9 cellular contexts compared by ENCODE assay signal in the genomic region with DNA sequence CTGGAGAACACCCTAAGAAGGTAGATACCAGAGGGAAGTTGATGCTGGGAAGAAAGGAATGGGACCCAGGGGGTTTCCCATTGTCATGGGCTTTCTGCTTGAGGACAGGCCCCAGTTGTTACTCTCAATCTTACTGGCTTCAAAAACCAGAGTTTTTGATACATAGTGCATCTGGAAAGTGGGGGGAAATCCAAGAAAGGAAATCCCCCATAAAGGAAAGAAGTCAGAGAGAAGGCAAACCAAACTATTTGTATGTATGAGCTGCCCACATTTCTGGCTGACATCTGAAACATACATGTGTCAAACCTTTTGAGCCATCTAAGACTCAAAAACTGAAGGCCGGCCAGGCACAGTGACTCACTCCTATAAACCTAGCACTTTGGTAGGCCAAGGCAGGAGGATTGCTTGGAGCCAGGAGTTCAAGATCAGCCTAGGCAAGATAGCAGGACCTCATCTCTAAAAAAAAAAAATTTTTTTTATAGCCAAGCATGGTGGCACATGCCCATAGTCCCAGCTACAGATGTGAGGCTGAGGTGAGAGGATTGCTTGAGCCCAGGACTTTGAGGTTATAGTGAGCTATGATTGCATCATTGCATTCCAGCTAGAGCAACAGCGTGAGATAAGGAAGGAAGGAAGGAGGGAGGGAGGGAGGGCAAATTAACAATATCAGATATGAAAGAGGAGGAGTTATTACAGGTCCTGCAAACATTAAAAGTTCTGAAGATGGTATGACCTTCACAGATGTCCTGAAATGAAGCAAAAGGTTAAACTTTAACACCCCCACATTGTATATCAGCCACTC. TPM values are rescaled to one million over a fixed set of nuclear protein-coding genes. Genes with fewer than 3 reads are reported as not detected.
DNase-seq lines count a peak whose midpoint lies in the region; ATAC-seq and TF ChIP-seq lines count a peak whose summit lies in the region.
"Had no signal": no experiment of that assay in that cellular context is flagged by ENCODE, and none has a peak within 500 bp of the region (broad histone marks: within the 10 kb centered on the region; RNA-seq: fewer than 3 reads in every experiment).

No MANE protein-coding gene starts in this region.

- no peak for TF ChIP-seq RAD21 in SK-N-SH (IDR thresholded peaks at IDR 0.05; ENCODE audit: low read length)

- no peaks in the 10 kb centered on the region for H3K79me2 ChIP-seq in mammary epithelial cell (ENCODE audit: insufficient read depth, low read length)
- no peaks in the 10 kb centered on the region for H3K79me2 ChIP-seq in SK-N-SH (ENCODE audit: insufficient read depth)

- no peaks in the 10 kb centered on the region for H3K9me2 ChIP-seq in SK-N-SH

- peaks cover 4% of the 10 kb centered on the region for H3F3A ChIP-seq in SK-N-SH (replicated peaks; ENCODE audit: insufficient read depth)

- H3K36me3 ChIP-seq in mammary epithelial cell (ENCODE audit: insufficient read depth, low read length) (no peaks in the 10 kb centered on the region), breast epithelium (no peaks in the 10 kb centered on the region), spleen (no peaks in the 10 kb centered on the region), SK-N-SH (replicated peaks in 1 of 2; ENCODE audit: control insufficient read depth in 1 of 2, insufficient read depth in 2 of 2, low read length in 1 of 2) (no peaks in the 10 kb centered on the region)

- H3K27me3 ChIP-seq in mammary epithelial cell (ENCODE audit: insufficient read depth, low read length) (no peaks in the 10 kb centered on the region), breast epithelium (no peaks in the 10 kb centered on the region), spleen (replicated peaks in 1 of 7) (no peaks in the 10 kb centered on the region), SK-N-SH (ENCODE audit: insufficient read depth) (no peaks in the 10 kb centered on the region)

- H3K36me3 Mint-ChIP-seq in activated T-cell treated with anti-CD3 and anti-CD28 coated beads, Interleukin-2, amount 50 U/mL, for 72 hours (ENCODE audit: insufficient read depth in 2 of 2): no peaks in the 10 kb centered on the region
- H3K36me3 Mint-ChIP-seq: CD14-positive monocyte had no signal

- H3K27ac ChIP-seq in mammary epithelial cell (ENCODE audit: insufficient read depth, low read depth, low read length): no peak overlapping the region
- no peak overlapping the region for H3K27ac ChIP-seq in breast epithelium
- no peak overlapping the region for H3K27ac ChIP-seq in spleen
- no peak overlapping the region for H3K27ac ChIP-seq in SK-N-SH (ENCODE audit: low read depth in 2 of 2, low read length in 1 of 2)

- no peaks in the 10 kb centered on the region for H3K9me3 ChIP-seq in mammary epithelial cell (replicated peaks; ENCODE audit: insufficient read depth, low read length)
- no peaks in the 10 kb centered on the region for H3K9me3 ChIP-seq in breast epithelium
- H3K9me3 ChIP-seq in spleen: no peaks in the 10 kb centered on the region
- no peaks in the 10 kb centered on the region for H3K9me3 ChIP-seq in SK-N-SH

- no peak for TF ChIP-seq EP300 in SK-N-SH (IDR thresholded peaks at IDR 0.05; ENCODE audit: borderline replicate concordance in 1 of 2, low read depth in 1 of 2, low read length in 1 of 2)

- TF ChIP-seq CTCF in mammary epithelial cell (conservative IDR thresholded peaks at IDR 0.05 in 1 of 2, IDR thresholded peaks at IDR 0.05 in 1 of 2; ENCODE audit: extremely low read depth in 1 of 2, insufficient read depth in 1 of 2, low read depth in 1 of 2, low read length in 2 of 2): no peak
- TF ChIP-seq CTCF in breast epithelium (IDR thresholded peaks at IDR 0.05): no peak
- TF ChIP-seq CTCF in spleen (IDR thresholded peaks at IDR 0.05 in 8 of 11, conservative IDR thresholded peaks at IDR 0.05 in 3 of 11): no peak
- no peak for TF ChIP-seq CTCF in SK-N-SH (IDR thresholded peaks at IDR 0.05)

- POLR2A ChIA-PET in SK-N-SH (lab: Yijun Ruan, JAX): interaction anchor here (1.0 kb wide), 1 partner anchor 23 kb away, joined by 3 read pairs; a partner anchor contains a TSS

- no peak overlapping the region for H3K9ac ChIP-seq in mammary epithelial cell (ENCODE audit: insufficient read depth, low read length)
- no peak overlapping the region for H3K9ac ChIP-seq in SK-N-SH

- CTCF ChIA-PET in mammary epithelial cell (lab: Charles Lee; ENCODE audit: low non-redundant PET) (no interaction called here), SK-N-SH (lab: Yijun Ruan, JAX) (interaction anchor here (0.7 to 2.5 kb wide), 5 partner anchors 15 to 153 kb away, joined by 3 to 13 read pairs (median 5); a partner anchor contains a TSS)

- peak overlapping the region; percentile 57 for H3K27ac Mint-ChIP-seq in activated T-cell treated with anti-CD3 and anti-CD28 coated beads, Interleukin-2, amount 50 U/mL, for 72 hours
- H3K27ac Mint-ChIP-seq in stimulated activated naive CD8-positive, alpha-beta T cell treated with anti-CD3 and anti-CD28 coated beads, Interleukin-15, amount 100 ng/mL, for 72 hours: peak overlapping the region; percentile 53 to 96

- peak; percentile 65 for ATAC-seq in HG03060 (IDR thresholded peaks at IDR 0.05; ENCODE audit: low read depth, unreplicated experiment)
- ATAC-seq in activated T-cell treated with anti-CD3 and anti-CD28 coated beads, Interleukin-2, amount 50 U/mL, for 72 hours (replicated peaks in 1 of 2): peak; percentile 96 to 97
- ATAC-seq in stimulated activated naive CD8-positive, alpha-beta T cell treated with anti-CD3 and anti-CD28 coated beads, Interleukin-15, amount 100 ng/mL, for 72 hours: peak; percentile 99

- H3K27me3 Mint-ChIP-seq in activated T-cell treated with anti-CD3 and anti-CD28 coated beads, Interleukin-2, amount 50 U/mL, for 72 hours (ENCODE audit: low read depth): peaks cover 14% of the 10 kb centered on the region
- H3K27me3 Mint-ChIP-seq in stimulated activated naive CD8-positive, alpha-beta T cell treated with anti-CD3 and anti-CD28 coated beads, Interleukin-15, amount 100 ng/mL, for 72 hours: no peaks in the 10 kb centered on the region

- no peaks in the 10 kb centered on the region for H4K20me1 ChIP-seq in mammary epithelial cell (ENCODE audit: insufficient read depth, low read length)
- H4K20me1 ChIP-seq in SK-N-SH (ENCODE audit: insufficient read depth): no peaks in the 10 kb centered on the region

- 100% methylated on average over 1 of the region's 2 CpGs for WGBS in mammary epithelial cell (ENCODE audit: low coverage, missing lambda C conversion rate)
- WGBS in spleen, 5 donors: 28 to 60% (median 46%) methylated on average over 2 of the region's 2 CpGs
- WGBS in SK-N-SH (ENCODE audit: low lambda C conversion rate): 59% methylated on average over 2 of the region's 2 CpGs

- no TSS peak for BruUV-seq in mammary epithelial cell (replicated peaks; lab: Mats Ljungman, UMichigan)

- dilution Hi-C loops in mammary epithelial cell (cut with HindIII; ENCODE audit: low sequenced_read_pairs): loop anchor here (5.0 kb wide), 1 partner anchor 71 kb away; no protein-coding TSS in a partner anchor

- H3K4me3 ChIP-seq in mammary epithelial cell (replicated peaks in 1 of 3; ENCODE audit: insufficient read depth in 1 of 3, low read depth in 2 of 3, low read length in 3 of 3) (no peak overlapping the region), breast epithelium (no peak overlapping the region), spleen (no peak overlapping the region), SK-N-SH (ENCODE audit: low read depth in 2 of 2, low read length in 1 of 2) (no peak overlapping the region)

- no peaks in the 10 kb centered on the region for H3K9me3 Mint-ChIP-seq in activated T-cell treated with anti-CD3 and anti-CD28 coated beads, Interleukin-2, amount 50 U/mL, for 72 hours
- no peaks in the 10 kb centered on the region for H3K9me3 Mint-ChIP-seq in stimulated activated naive CD8-positive, alpha-beta T cell treated with anti-CD3 and anti-CD28 coated beads, Interleukin-15, amount 100 ng/mL, for 72 hours

- H3K4me1 Mint-ChIP-seq in activated T-cell treated with anti-CD3 and anti-CD28 coated beads, Interleukin-2, amount 50 U/mL, for 72 hours (ENCODE audit: low read depth): peaks cover 31% of the 10 kb centered on the region
- H3K4me1 Mint-ChIP-seq in stimulated activated naive CD8-positive, alpha-beta T cell treated with anti-CD3 and anti-CD28 coated beads, Interleukin-15, amount 100 ng/mL, for 72 hours: peaks cover 31% of the 10 kb centered on the region

- peak overlapping the region; percentile 17 to 66 for H3K4me3 Mint-ChIP-seq in activated T-cell treated with anti-CD3 and anti-CD28 coated beads, Interleukin-2, amount 50 U/mL, for 72 hours
- peak overlapping the region in 1 of 2 donors; percentile 46 for H3K4me3 Mint-ChIP-seq in stimulated activated naive CD8-positive, alpha-beta T cell treated with anti-CD3 and anti-CD28 coated beads, Interleukin-15, amount 100 ng/mL, for 72 hours

- in situ Hi-C loops in mammary epithelial cell (cut with MboI; ENCODE audit: low sequenced_read_pairs in 2 of 2): no loop called here

- DNase-seq in mammary epithelial cell (no peak), breast epithelium (ENCODE audit: low spot score in 2 of 2) (no peak), spleen (no peak), T1000 (lab: John Stamatoyannopoulos, UW) (no peak), SK-N-SH (no peak)
- peak; percentile 68 to 70 for DNase-seq in activated T-cell treated with anti-CD3 and anti-CD28 coated beads, Interleukin-2, amount 50 U/mL, for 72 hours
- peak; percentile 62 to 85 for DNase-seq in stimulated activated naive CD8-positive, alpha-beta T cell treated with anti-CD3 and anti-CD28 coated beads, Interleukin-15, amount 100 ng/mL, for 72 hours

- H3K4me2 ChIP-seq in mammary epithelial cell (ENCODE audit: insufficient read depth, low read depth, low read length): no peak overlapping the region
- no peak overlapping the region for H3K4me2 ChIP-seq in SK-N-SH

- no peaks in the 10 kb centered on the region for H3K4me1 ChIP-seq in mammary epithelial cell (ENCODE audit: insufficient read depth, low read length)
- no peaks in the 10 kb centered on the region for H3K4me1 ChIP-seq in breast epithelium
- H3K4me1 ChIP-seq in spleen: peaks cover 0 to 5% (median 0%) of the 10 kb centered on the region in 6 donors
- no peaks in the 10 kb centered on the region for H3K4me1 ChIP-seq in SK-N-SH (ENCODE audit: control insufficient read depth in 1 of 2, insufficient read depth in 2 of 2, low read depth in 1 of 2, low read length in 1 of 2)

- intact Hi-C loops in mammary epithelial cell (cut with micrococcal nuclease): no loop called here
- intact Hi-C loops in breast epithelium (cut with DNase I; ENCODE audit: low total_unique reads): no loop called here
- intact Hi-C loops in spleen (cut with DNase I; ENCODE audit: low total_unique reads): no loop called here

- no peak for TF ChIP-seq POLR2A in breast epithelium (IDR thresholded peaks at IDR 0.05)
- no peak for TF ChIP-seq POLR2A in spleen (IDR thresholded peaks at IDR 0.05)

- H2AFZ ChIP-seq in mammary epithelial cell (ENCODE audit: low read depth, low read length) (peak overlapping the region; percentile 22), SK-N-SH (ENCODE audit: low read depth) (no peak overlapping the region; the same call in 1 of the 2 replicates)

RNA-seq across cellular contexts. Expression of a gene that starts 6.7 kb away (rescaled TPM):
- 10 to 100 TPM; 34.8 to 51.6 TPM for total RNA-seq in mammary epithelial cell
- polyA plus RNA-seq in mammary epithelial cell: 25.9 TPM
- polyA minus RNA-seq in mammary epithelial cell: 16.5 TPM
- 10 to 100 TPM; 39.0 to 94.3 (median 91.4) TPM for total RNA-seq in breast epithelium
- 100 to 1,000 TPM in 1 of 2 donors, 10 to 100 TPM in 1; 85.4 to 106 TPM for total RNA-seq in activated T-cell treated with anti-CD3 and anti-CD28 coated beads, Interleukin-2, amount 50 U/mL, for 72 hours
- total RNA-seq in spleen: 100 to 1,000 TPM in 1 of 7 donors, 10 to 100 TPM in 6; 51.2 to 102 (median 71.6) TPM
- polyA plus RNA-seq in spleen: 10 to 100 TPM; 48.3 to 76.6 (median 50.0) TPM
- polyA plus RNA-seq in SK-N-SH (2012; rRNA removed): 42.8 and 66.3 TPM in 2 replicates
- 56.6 and 60.1 TPM in 2 replicates for polyA plus RNA-seq in SK-N-SH (2012; cell fraction: cytosol; rRNA removed)
- polyA plus RNA-seq in SK-N-SH (2012; cell fraction: nucleus; rRNA removed): 90.7 and 145 TPM in 2 replicates

RNA-seq across cellular contexts. Expression of a gene that starts 22.5 kb away (rescaled TPM):
- total RNA-seq in mammary epithelial cell: 10 to 100 TPM; 24.7 to 37.3 TPM
- 44.4 TPM for polyA plus RNA-seq in mammary epithelial cell
- polyA minus RNA-seq in mammary epithelial cell: 83.4 TPM
- total RNA-seq in breast epithelium: 10 to 100 TPM; 56.9 to 80.6 (median 62.9) TPM
- 10 to 100 TPM; 29.8 to 36.1 TPM for total RNA-seq in activated T-cell treated with anti-CD3 and anti-CD28 coated beads, Interleukin-2, amount 50 U/mL, for 72 hours
- total RNA-seq in spleen: 100 to 1,000 TPM in 5 of 7 donors, 10 to 100 TPM in 2; 72.1 to 164 (median 116) TPM
- polyA plus RNA-seq in spleen: 100 to 1,000 TPM in 1 of 3 donors, 10 to 100 TPM in 2; 58.0 to 123 (median 83.7) TPM
- 111 and 123 TPM in 2 replicates for polyA plus RNA-seq in SK-N-SH (2012; rRNA removed)
- polyA plus RNA-seq in SK-N-SH (2012; cell fraction: cytosol; rRNA removed): 139 and 156 TPM in 2 replicates
- polyA plus RNA-seq in SK-N-SH (2012; cell fraction: nucleus; rRNA removed): 51.7 and 55.2 TPM in 2 replicates

Comparison
In these comparisons a context has a peak if more than half of its experiments do, and no peak if none do; other contexts are left out.
1. DNase-seq: peak in activated T-cell treated with anti-CD3 and anti-CD28 coated beads, Interleukin-2, amount 50 U/mL, for 72 hours (2 of 2) and stimulated activated naive CD8-positive, alpha-beta T cell treated with anti-CD3 and anti-CD28 coated beads, Interleukin-15, amount 100 ng/mL, for 72 hours (2 of 2); none in mammary epithelial cell (single experiment), breast epithelium (0 of 2), spleen (single experiment), T1000 (single experiment) and SK-N-SH (single experiment).
2. Peak in every context shown above with its lines, with median percentiles within 50 percentile points of each other: ATAC-seq.